ENCODE assay signal across 20 cellular contexts in the genomic region with DNA sequence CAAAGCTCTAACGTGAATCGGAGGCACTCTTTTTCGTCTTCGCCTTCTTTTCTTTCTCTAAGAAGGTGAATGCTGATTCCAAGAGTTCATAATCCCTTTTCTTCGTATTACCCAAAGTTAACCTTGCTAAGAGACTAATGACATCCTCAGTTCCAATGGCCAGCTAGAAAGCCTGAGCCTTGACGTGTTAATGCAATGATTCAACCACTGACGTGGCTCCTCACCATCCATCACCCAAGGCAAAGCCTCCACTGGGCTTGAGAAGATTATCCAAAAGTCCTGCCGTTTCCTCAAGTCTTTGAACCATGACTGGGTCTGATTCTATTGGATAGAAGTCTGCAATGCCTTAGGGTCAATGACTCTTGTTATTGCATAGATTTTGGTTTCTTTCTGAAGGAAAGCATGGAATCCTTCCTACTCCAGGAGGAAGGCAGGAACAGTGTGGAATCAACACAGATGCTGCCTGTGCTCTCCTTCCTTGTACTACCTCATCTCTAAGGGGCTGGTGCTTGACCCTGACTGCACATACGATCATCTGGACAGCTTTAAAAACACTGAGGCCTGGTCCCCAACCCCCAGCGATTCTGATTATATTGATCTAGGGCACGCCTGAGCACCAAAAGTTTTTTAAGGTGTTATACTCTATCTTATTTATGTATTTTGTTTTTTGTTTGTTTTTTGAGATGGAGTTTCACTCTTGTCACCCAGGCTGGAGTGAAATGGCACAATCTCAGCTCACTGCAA.
A peak's percentile ranks its signal among the peaks of the same experiment; 100 is the strongest.
DNase-seq lines count a peak whose midpoint lies in the region; ATAC-seq and TF ChIP-seq lines count a peak whose summit lies in the region.
"Had no signal": no experiment of that assay in that cellular context is flagged by ENCODE, and none has a peak within 500 bp of the region (broad histone marks: within the 10 kb centered on the region; RNA-seq: fewer than 3 reads in every experiment).

No MANE protein-coding gene starts in this region.

- no peak overlapping the region for H2AFZ ChIP-seq in mesenchymal stem cell (ENCODE audit: low read depth, low read length)

- no peak overlapping the region for H2BK120ac ChIP-seq in mesenchymal stem cell (ENCODE audit: low read depth, low read length)

- no peak overlapping the region for H3K23ac ChIP-seq in mesenchymal stem cell (ENCODE audit: low read length in 2 of 2)

- intact Hi-C loops in testis (cut with DNase I; ENCODE audit: low total_unique reads): no loop called here

- H3K4me1 ChIP-seq in mesenchymal stem cell (ENCODE audit: control insufficient read depth, insufficient read depth, low read depth, low read length): peaks cover 14% of the 10 kb centered on the region
- peaks cover 31% of the 10 kb centered on the region for H3K4me1 ChIP-seq in testis

- H2BK5ac ChIP-seq in mesenchymal stem cell (ENCODE audit: low read depth, low read length, poor library complexity, severe bottlenecking): no peak overlapping the region

- H3K9ac ChIP-seq in mesenchymal stem cell (ENCODE audit: low read length): peak overlapping the region; percentile 86
- H3K9ac ChIP-seq: BLaER1 treated with 17β-estradiol and CSF1 and Interleukin-3, amounts not matched to agents 10 nM and 100 nM; KMS-11 had no signal

- 91% methylated on average over 11 of the region's 11 CpGs for WGBS in mesenchymal stem cell
- 77 to 83% methylated on average over 11 of the region's 11 CpGs for WGBS in testis, 2 donors

- TF ChIP-seq POLR2A in testis (IDR thresholded peaks at IDR 0.05): no peak

- H3K9me3 ChIP-seq in MG63 (no peaks in the 10 kb centered on the region), mesenchymal stem cell (ENCODE audit: control insufficient read depth, low read length) (no peaks in the 10 kb centered on the region), testis (no peaks in the 10 kb centered on the region)
- H3K9me3 ChIP-seq: BLaER1 treated with 17β-estradiol and CSF1 and Interleukin-3, amounts not matched to agents 10 nM and 100 nM; SJSA1 had no signal

- no peak overlapping the region for H2BK15ac ChIP-seq in mesenchymal stem cell (ENCODE audit: low read depth, poor library complexity, severe bottlenecking)

- H3K79me1 ChIP-seq in mesenchymal stem cell (replicated peaks; ENCODE audit: low read length, poor library complexity, severe bottlenecking): no peaks in the 10 kb centered on the region

- no peak overlapping the region for H2AK5ac ChIP-seq in mesenchymal stem cell (ENCODE audit: low read length, severe bottlenecking)

- no peak overlapping the region for H4K8ac ChIP-seq in mesenchymal stem cell (ENCODE audit: low read length)

- no peaks in the 10 kb centered on the region for H3K36me3 ChIP-seq in MG63
- no peaks in the 10 kb centered on the region for H3K36me3 ChIP-seq in mesenchymal stem cell (ENCODE audit: control insufficient read depth in 1 of 2, insufficient read depth in 2 of 2, low read depth in 1 of 2, low read length in 2 of 2)
- H3K36me3 ChIP-seq in testis (ENCODE audit: low read depth, missing control alignments): no peaks in the 10 kb centered on the region
- H3K36me3 ChIP-seq: BLaER1 treated with 17β-estradiol and CSF1 and Interleukin-3, amounts not matched to agents 10 nM and 100 nM; SJSA1 had no signal

- no peak overlapping the region for H4K91ac ChIP-seq in mesenchymal stem cell (ENCODE audit: low read length)

- H3K4ac ChIP-seq in mesenchymal stem cell (ENCODE audit: low read depth in 1 of 2, low read length in 2 of 2): no peak overlapping the region

- H3K4me3 ChIP-seq in MG63: no peak overlapping the region
- H3K4me3 ChIP-seq in coronary artery: peak overlapping the region; percentile 63
- H3K4me3 ChIP-seq in mesenchymal stem cell (ENCODE audit: insufficient read depth in 1 of 2, low read depth in 1 of 2, low read length in 2 of 2): peak overlapping the region in 1 of 2 experiments; percentile 67
- H3K4me3 ChIP-seq in testis: no peak overlapping the region
- H3K4me3 ChIP-seq: BLaER1 treated with 17β-estradiol and CSF1 and Interleukin-3, amounts not matched to agents 10 nM and 100 nM; SJSA1 had no signal

- H3K4me2 ChIP-seq in mesenchymal stem cell (ENCODE audit: low read length, poor library complexity, severe bottlenecking): no peak overlapping the region
- H3K4me2 ChIP-seq: KMS-11 had no signal

- no peak overlapping the region for H3K14ac ChIP-seq in mesenchymal stem cell (ENCODE audit: low read length in 2 of 2)

- H3K27me3 ChIP-seq in MG63 (no peaks in the 10 kb centered on the region), mesenchymal stem cell (ENCODE audit: control insufficient read depth in 1 of 2, insufficient read depth in 1 of 2, low read length in 2 of 2) (peaks cover 0 to 15% of the 10 kb centered on the region in 2 experiments), testis (no peaks in the 10 kb centered on the region)
- H3K27me3 ChIP-seq: BLaER1 treated with 17β-estradiol and CSF1 and Interleukin-3, amounts not matched to agents 10 nM and 100 nM; SJSA1 had no signal

- H3K27ac ChIP-seq in coronary artery: peak overlapping the region; percentile 86 to 96
- no peak overlapping the region for H3K27ac ChIP-seq in mesenchymal stem cell (ENCODE audit: low read length, poor library complexity, severe bottlenecking)
- H3K27ac ChIP-seq in testis: peak overlapping the region; percentile 39 to 75
- H3K27ac ChIP-seq: BLaER1 treated with 17β-estradiol and CSF1 and Interleukin-3, amounts not matched to agents 10 nM and 100 nM; KMS-11; SJSA1 had no signal

- ATAC-seq in GM18520 (IDR thresholded peaks at IDR 0.05; ENCODE audit: unreplicated experiment): no peak
- no peak for ATAC-seq in GM21360 (IDR thresholded peaks at IDR 0.05; ENCODE audit: unreplicated experiment)
- no peak for ATAC-seq in HG03432 (IDR thresholded peaks at IDR 0.05; ENCODE audit: unreplicated experiment)
- ATAC-seq: activated CD4-positive, alpha-beta T cell treated with anti-CD3 and anti-CD28 coated beads for 36 hours had no signal

- no peak overlapping the region for H2BK12ac ChIP-seq in mesenchymal stem cell (ENCODE audit: low read length in 2 of 2)

- no peak overlapping the region for H3K18ac ChIP-seq in mesenchymal stem cell (ENCODE audit: low read depth in 1 of 2, low read length in 2 of 2)

- DNase-seq in MG63 (peak; percentile 88), coronary artery (ENCODE audit: low spot score) (peak; percentile 57), mesenchymal stem cell (no peak), testis (no peak), middle frontal gyrus (ENCODE audit: extremely low spot score, low spot score) (no peak)
- DNase-seq: activated CD4-positive, alpha-beta T cell treated with anti-CD3 and anti-CD28 coated beads for 36 hours; activated naive CD4-positive, alpha-beta T cell treated with anti-CD3 and anti-CD28 coated beads for 36 hours; central memory CD4-positive, alpha-beta T cell; hippocampal formation; naive B cell; NCI-H1417; NK-92 treated with Interleukin-12 subunit alpha and Interleukin-12 subunit beta, amount 100 ng/mL, for 24 hours; substantia nigra; T-helper 9 cell had no signal

- TF ChIP-seq CTCF in coronary artery (IDR thresholded peaks at IDR 0.05): no peak
- no peak for TF ChIP-seq CTCF in testis (IDR thresholded peaks at IDR 0.05)

Comparison
In these comparisons a context has a peak if more than half of its experiments do, and no peak if none do; other contexts are left out.
1. DNase-seq: peak in MG63 (single experiment) and coronary artery (single experiment); none in mesenchymal stem cell (single experiment), testis (single experiment) and middle frontal gyrus (single experiment).